In the genomic region with DNA sequence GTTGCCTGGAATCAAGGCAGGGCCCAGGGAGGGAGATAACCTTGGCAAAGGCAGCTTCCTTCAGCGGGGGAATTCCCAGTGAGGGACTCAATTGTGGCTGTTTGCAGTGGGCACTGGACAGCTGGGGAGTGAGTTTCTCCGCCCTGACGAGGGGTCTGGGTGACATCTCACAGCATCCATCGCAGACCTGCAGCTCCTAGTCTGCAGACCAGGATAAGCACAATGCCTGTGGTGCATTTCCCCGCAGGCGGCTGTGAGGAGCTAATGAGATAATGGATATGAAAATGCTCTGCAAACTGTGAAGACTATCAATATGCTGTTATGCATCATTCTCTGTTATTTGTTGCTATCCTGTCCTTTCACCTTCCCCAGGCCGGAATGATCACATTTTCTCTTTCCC, we compare ENCODE assay signal across 12 cellular contexts. TPM values are rescaled to one million over a fixed set of nuclear protein-coding genes. Genes with fewer than 3 reads are reported as not detected.
A peak's percentile ranks its signal among the peaks of the same experiment; 100 is the strongest.
DNase-seq lines count a peak whose midpoint lies in the region; ATAC-seq and TF ChIP-seq lines count a peak whose summit lies in the region.
"Had no signal": no experiment of that assay in that cellular context is flagged by ENCODE, and none has a peak within 500 bp of the region (broad histone marks: within the 10 kb centered on the region; RNA-seq: fewer than 3 reads in every experiment).

No MANE protein-coding gene starts in this region.

- CTCF ChIA-PET in MCF 10A (lab: Yijun Ruan, JAX): interaction anchor here (0.8 to 2.5 kb wide), 3 partner anchors 11 to 29 kb away, joined by 3 to 8 read pairs (median 6); no protein-coding TSS in a partner anchor

- no peak overlapping the region for H3K4ac ChIP-seq in neuronal stem cell (ENCODE audit: low read length)

- H3K18ac ChIP-seq in neuronal stem cell (ENCODE audit: low read length): peak overlapping the region; percentile 48

- BruUV-seq in MCF 10A (replicated peaks; lab: Mats Ljungman, UMichigan): no TSS peak

- peak overlapping the region; percentile 80 for H3K27ac Mint-ChIP-seq in MCF 10A (ENCODE audit: low read depth, unreplicated experiment)
- H3K27ac Mint-ChIP-seq: activated CD8-positive, alpha-beta memory T cell treated with anti-CD3 and anti-CD28 coated beads, Interleukin-2, amount 10 ng/mL, durations not matched to agents 7 days and 5 days had no signal

- peak overlapping the region; percentile 37 for H2BK120ac ChIP-seq in neuronal stem cell (ENCODE audit: low read depth, low read length)

- no peak overlapping the region for H3K14ac ChIP-seq in neuronal stem cell (ENCODE audit: low read length)

- TF ChIP-seq CTCF in MCF 10A (IDR thresholded peaks at IDR 0.05; ENCODE audit: unreplicated experiment): no peak

- H2BK15ac ChIP-seq in neuronal stem cell (ENCODE audit: low read length): no peak overlapping the region

- no peak overlapping the region for H4K91ac ChIP-seq in neuronal stem cell (ENCODE audit: low read depth, low read length, poor library complexity)

- H3K36me3 ChIP-seq in ACC112 (ENCODE audit: insufficient read depth, low read length) (no peaks in the 10 kb centered on the region), neuronal stem cell (replicated peaks in 1 of 2; ENCODE audit: control insufficient read depth in 2 of 2, insufficient read depth in 2 of 2, low read length in 2 of 2) (no peaks in the 10 kb centered on the region)

- no peak overlapping the region for H4K8ac ChIP-seq in neuronal stem cell (ENCODE audit: low read depth, low read length)

- H3K27ac ChIP-seq in ACC112 (ENCODE audit: low read depth, low read length): peak overlapping the region; percentile 85
- H3K27ac ChIP-seq in neuronal stem cell (replicated peaks; ENCODE audit: low read length): no peak overlapping the region

- no peaks in the 10 kb centered on the region for H3K27me3 Mint-ChIP-seq in MCF 10A (ENCODE audit: insufficient read depth, unreplicated experiment)

- H3K9me3 Mint-ChIP-seq in MCF 10A (ENCODE audit: unreplicated experiment): peaks cover 5% of the 10 kb centered on the region

- H3K23ac ChIP-seq in neuronal stem cell (ENCODE audit: low read depth, low read length, poor library complexity): no peak overlapping the region

- POLR2A ChIA-PET in MCF 10A (lab: Yijun Ruan, JAX): interaction anchor here (1.8 to 5.3 kb wide), 5 partner anchors 10 to 41 kb away, joined by 5 to 86 read pairs (median 10); partner anchors contain the start of gene CYP1B1

- ATAC-seq in HG03565 (IDR thresholded peaks at IDR 0.05; ENCODE audit: unreplicated experiment) (no peak), HG02759 (IDR thresholded peaks at IDR 0.05; ENCODE audit: unreplicated experiment) (no peak)

- no peak overlapping the region for H2BK5ac ChIP-seq in neuronal stem cell (ENCODE audit: low read length)

- peaks cover 19% of the 10 kb centered on the region for H3K36me3 Mint-ChIP-seq in MCF 10A (ENCODE audit: insufficient read depth, unreplicated experiment)
- H3K36me3 Mint-ChIP-seq: activated CD8-positive, alpha-beta memory T cell treated with anti-CD3 and anti-CD28 coated beads, Interleukin-2, amount 10 ng/mL, durations not matched to agents 7 days and 5 days had no signal

- intact Hi-C loops in MCF 10A (cut with micrococcal nuclease): no loop called here

- WGBS in neuronal stem cell (ENCODE audit: extremely low coverage in 2 of 2, insufficient read length in 2 of 2, insufficient replicate concordance in 1 of 2), 2 donors: no CpG with 5 or more reads among the region's 7 CpGs

- H2AK5ac ChIP-seq in neuronal stem cell (ENCODE audit: low read depth, low read length): peak overlapping the region; percentile 64

- DNase-seq in NCI-H82 treated with DMSO at 0.1 percent for 48 hours (lab: John Stamatoyannopoulos, UW; ENCODE audit: unreplicated experiment): peak; percentile 37
- DNase-seq in MCF 10A (ENCODE audit: unreplicated experiment): no peak
- no peak for DNase-seq in neuronal stem cell (ENCODE audit: low spot score)
- no peak for DNase-seq in NCI-H2081 treated with DMSO at 0.1 percent for 48 hours (lab: John Stamatoyannopoulos, UW)
- no peak for DNase-seq in middle frontal gyrus (ENCODE audit: extremely low spot score, low spot score)
- DNase-seq: activated CD8-positive, alpha-beta memory T cell treated with anti-CD3 and anti-CD28 coated beads, Interleukin-2, amount 10 ng/mL, durations not matched to agents 7 days and 5 days; aorta; NCI-H446; RPMI8226 had no signal

- no peak overlapping the region for H2BK12ac ChIP-seq in neuronal stem cell (ENCODE audit: low read length)

- no peak overlapping the region for H2AFZ ChIP-seq in ACC112 (ENCODE audit: low read length, unreplicated experiment)
- H2AFZ ChIP-seq in neuronal stem cell (ENCODE audit: low read length): peak overlapping the region; percentile 73

- no peak overlapping the region for H3K4me2 ChIP-seq in neuronal stem cell (ENCODE audit: insufficient read depth, low read length, poor library complexity, severe bottlenecking)

- H3K27me3 ChIP-seq in ACC112 (ENCODE audit: insufficient read depth, low read length) (no peaks in the 10 kb centered on the region), neuronal stem cell (ENCODE audit: control insufficient read depth in 3 of 3, insufficient read depth in 3 of 3, low read depth in 1 of 3, low read length in 3 of 3) (no peaks in the 10 kb centered on the region)

- H3K9me3 ChIP-seq in neuronal stem cell (replicated peaks in 1 of 2; ENCODE audit: control insufficient read depth in 2 of 2, insufficient read depth in 1 of 2, low read depth in 1 of 2, low read length in 2 of 2): peaks cover 0 to 11% of the 10 kb centered on the region in 2 donors

- H3K4me1 ChIP-seq in ACC112 (ENCODE audit: control insufficient read depth, insufficient read depth, low read length, unreplicated experiment): peaks cover 12% of the 10 kb centered on the region
- peaks cover 3 to 5% of the 10 kb centered on the region in 2 donors for H3K4me1 ChIP-seq in neuronal stem cell (ENCODE audit: control insufficient read depth in 2 of 2, insufficient read depth in 1 of 2, low read depth in 1 of 2, low read length in 2 of 2)

- H3K4me3 Mint-ChIP-seq in MCF 10A (ENCODE audit: unreplicated experiment): no peak overlapping the region
- H3K4me3 Mint-ChIP-seq: activated CD8-positive, alpha-beta memory T cell treated with anti-CD3 and anti-CD28 coated beads, Interleukin-2, amount 10 ng/mL, durations not matched to agents 7 days and 5 days had no signal

- no peaks in the 10 kb centered on the region for H3K79me1 ChIP-seq in neuronal stem cell (ENCODE audit: low read depth, low read length)

- no peaks in the 10 kb centered on the region for H3K79me2 ChIP-seq in ACC112 (ENCODE audit: control insufficient read depth, insufficient read depth, low read length, unreplicated experiment)

- peaks cover 26% of the 10 kb centered on the region for H3K4me1 Mint-ChIP-seq in MCF 10A (ENCODE audit: insufficient read depth, unreplicated experiment)

- no peak overlapping the region for H3K9ac ChIP-seq in neuronal stem cell (ENCODE audit: low read depth, low read length, poor library complexity)

- H3K4me3 ChIP-seq in ACC112 (ENCODE audit: low read depth, low read length): no peak overlapping the region
- no peak overlapping the region for H3K4me3 ChIP-seq in neuronal stem cell (ENCODE audit: low read length in 2 of 2)

RNA-seq across cellular contexts. Expression of gene CYP1B1, which starts 30.0 kb away (rescaled TPM):
- total RNA-seq in MCF 10A (2022): 37.2 and 53.3 TPM in 2 replicates
- polyA plus RNA-seq in neuronal stem cell (2013, experiment 1 of 2): 0.31 TPM
- polyA plus RNA-seq in neuronal stem cell (2013, experiment 2 of 2): 0.28 TPM
